In genomic region chr1:8681911-8682310, GRCh38 we compare ENCODE assay signal across 20 cellular contexts.
A peak's percentile ranks its signal among the peaks of the same experiment; 100 is the strongest.
DNase-seq lines count a peak whose midpoint lies in the region; ATAC-seq, FAIRE-seq and TF ChIP-seq lines count a peak whose summit lies in the region.
"Had no signal": no experiment of that assay in that cellular context is flagged by ENCODE, and none has a peak within 500 bp of the region (broad histone marks: within the 10 kb centered on the region; RNA-seq: fewer than 3 reads in every experiment).

No MANE protein-coding gene starts in this region.

- no peak for TF ChIP-seq CTCF in 22Rv1 (IDR thresholded peaks at IDR 0.05)
- TF ChIP-seq CTCF in LNCaP clone FGC (IDR thresholded peaks at IDR 0.05; ENCODE audit: control insufficient read depth, extremely low read depth, insufficient read depth) = no peak
- no peak for TF ChIP-seq CTCF in GM12878 (IDR thresholded peaks at IDR 0.05 in 2 of 3, conservative IDR thresholded peaks at IDR 0.05 in 1 of 3; ENCODE audit: control insufficient read depth in 2 of 3, extremely low read depth in 1 of 3, insufficient read depth in 1 of 3, low read depth in 3 of 3, low read length in 3 of 3)

- DNase-seq in NCI-H1417 (lab: John Stamatoyannopoulos, UW) (peak in 2 of 3 experiments; percentile 14 to 50), NCI-H1417 treated with DMSO at 0.1 percent for 48 hours (lab: John Stamatoyannopoulos, UW) (no peak), LNCaP clone FGC (ENCODE audit: low read depth) (no peak), GM12878 (ENCODE audit: low read depth, low spot score) (no peak), T-helper 17 cell (no peak), OCI-M1 (lab: John Stamatoyannopoulos, UW) (no peak), amygdala (lab: John Stamatoyannopoulos, UW) (no peak)
- DNase-seq: activated CD8-positive, alpha-beta T cell treated with anti-CD3 and anti-CD28 coated beads for 36 hours; effector CD8-positive, alpha-beta T cell; gastrocnemius medialis; GDM1; HFFc6; kidney glomerular epithelial cell; NCI-H187; right cardiac atrium; SIG-M5 had no signal

- SMC1A ChIA-PET in GM12878 (lab: Charles Lee; ENCODE audit: uncharacterized antibody, unreplicated experiment) = interaction anchor here (1.0 to 12.1 kb wide), 11 partner anchors 8 to 121 kb away, joined by 3 to 154 read pairs (median 8); no protein-coding TSS in a partner anchor

- H3K4me1 Mint-ChIP-seq in T-helper 17 cell = peaks cover 13% of the 10 kb centered on the region

- POLR2A ChIA-PET in GM12878 (lab: Charles Lee) = interaction anchor here (1.3 kb wide), 1 partner anchor 19 kb away, joined by 6 read pairs; no protein-coding TSS in a partner anchor

- ATAC-seq in GM12878 = peak; percentile 47
- no peak for ATAC-seq in T-helper 17 cell
- ATAC-seq: activated CD8-positive, alpha-beta T cell treated with anti-CD3 and anti-CD28 coated beads for 36 hours; gastrocnemius medialis; right cardiac atrium had no signal

- CTCF ChIA-PET in GM12878 (lab: Yijun Ruan, JAX) = interaction anchor here (1.0 to 1.7 kb wide), 3 partner anchors 16 to 45 kb away, joined by 3 to 10 read pairs (median 7); no protein-coding TSS in a partner anchor

- FAIRE-seq in GM12878 (lab: Jason Lieb, UNC) = no peak
- FAIRE-seq: A204.1 had no signal

- peak overlapping the region; percentile 50; the same call in 1 of the 2 replicates for H3K4me3 ChIP-seq in LNCaP clone FGC (ENCODE audit: low read depth, low read length)
- no peak overlapping the region for H3K4me3 ChIP-seq in GM12878
- H3K4me3 ChIP-seq: BLaER1 treated with 17β-estradiol and CSF1 and Interleukin-3, amounts not matched to agents 10 nM and 100 nM had no signal

- H3K9ac ChIP-seq in GM12878 (ENCODE audit: control insufficient read depth, insufficient read depth, low read length) = no peak overlapping the region
- H3K9ac ChIP-seq: BLaER1 treated with 17β-estradiol and CSF1 and Interleukin-3, amounts not matched to agents 10 nM and 100 nM had no signal

- H3K4me2 ChIP-seq in GM12878 (ENCODE audit: control insufficient read depth, insufficient read depth) = peak overlapping the region; percentile 69; the same call in 1 of the 2 replicates

- no peak for TF ChIP-seq POLR2A in GM12878 (IDR thresholded peaks at IDR 0.05; ENCODE audit: low read depth, low read length)

- no peaks in the 10 kb centered on the region for H4K20me1 ChIP-seq in GM12878 (ENCODE audit: control insufficient read depth, insufficient read depth)

- H3K27me3 ChIP-seq in GM12878 (replicated peaks in 1 of 2; ENCODE audit: control insufficient read depth in 2 of 2, insufficient read depth in 2 of 2, low read length in 1 of 2) = no peaks in the 10 kb centered on the region
- H3K27me3 ChIP-seq: BLaER1 treated with 17β-estradiol and CSF1 and Interleukin-3, amounts not matched to agents 10 nM and 100 nM; esophagus muscularis mucosa; gastrocnemius medialis had no signal

- no peak for TF ChIP-seq EP300 in GM12878 (IDR thresholded peaks at IDR 0.05; ENCODE audit: borderline replicate concordance in 1 of 2, control insufficient read depth in 1 of 2, low read depth in 2 of 2, low read length in 2 of 2)

- H3K4me3 Mint-ChIP-seq in T-helper 17 cell = no peak overlapping the region
- H3K4me3 Mint-ChIP-seq: activated CD8-positive, alpha-beta T cell treated with anti-CD3 and anti-CD28 coated beads for 36 hours; HFFc6 had no signal

- H3K36me3 Mint-ChIP-seq in T-helper 17 cell (ENCODE audit: low read depth) = peaks cover under 1% of the 10 kb centered on the region

- peaks cover 69% of the 10 kb centered on the region for H3K79me2 ChIP-seq in GM12878 (ENCODE audit: control insufficient read depth, insufficient read depth, low read length)

- no peak for TF ChIP-seq RAD21 in GM12878 (IDR thresholded peaks at IDR 0.05; ENCODE audit: insufficient read depth, low read depth, low read length)

- in situ Hi-C loops in GM12878 (cut with MboI) = no loop called here

- no peaks in the 10 kb centered on the region for H3K27me3 Mint-ChIP-seq in T-helper 17 cell
- H3K27me3 Mint-ChIP-seq: activated CD8-positive, alpha-beta T cell treated with anti-CD3 and anti-CD28 coated beads for 36 hours had no signal

- RAD21 ChIA-PET in GM12878 (lab: Charles Lee; ENCODE audit: unreplicated experiment) = interaction anchor here (1.0 to 2.3 kb wide), 5 partner anchors 15 to 120 kb away, joined by 3 to 14 read pairs (median 4); no protein-coding TSS in a partner anchor

- H3K36me3 ChIP-seq in GM12878 (ENCODE audit: control insufficient read depth in 2 of 2, insufficient read depth in 2 of 2, low read length in 1 of 2) = no peaks in the 10 kb centered on the region
- H3K36me3 ChIP-seq: esophagus muscularis mucosa, gastrocnemius medialis had no signal

- peaks cover 4% of the 10 kb centered on the region; the same call in 1 of the 2 replicates for H3K4me1 ChIP-seq in GM12878 (ENCODE audit: control insufficient read depth, insufficient read depth, low read length)

- no peak overlapping the region for H2AFZ ChIP-seq in GM12878 (ENCODE audit: control insufficient read depth, low read depth, low read length)

- no peak overlapping the region for H3K27ac Mint-ChIP-seq in T-helper 17 cell
- H3K27ac Mint-ChIP-seq: activated CD8-positive, alpha-beta T cell treated with anti-CD3 and anti-CD28 coated beads for 36 hours; HFFc6 had no signal

- BruUV-seq in GM12878 (replicated peaks; lab: Mats Ljungman, UMichigan) = no TSS peak

- intact Hi-C loops in GM12878 (cut with micrococcal nuclease; ENCODE audit: unreplicated experiment) = no loop called here

- H3K9me3 ChIP-seq in GM12878 (replicated peaks; ENCODE audit: control insufficient read depth, insufficient read depth, low read length) (no peaks in the 10 kb centered on the region), T-helper 17 cell (ENCODE audit: control insufficient read depth, low read length, poor library complexity, severe bottlenecking) (no peaks in the 10 kb centered on the region)
- H3K9me3 ChIP-seq: BLaER1 treated with 17β-estradiol and CSF1 and Interleukin-3, amounts not matched to agents 10 nM and 100 nM; esophagus muscularis mucosa; gastrocnemius medialis had no signal

- H3K27ac ChIP-seq in 22Rv1 (peak overlapping the region; percentile 61), GM12878 (ENCODE audit: control insufficient read depth, insufficient read depth) (no peak overlapping the region)
- H3K27ac ChIP-seq: BLaER1 treated with 17β-estradiol and CSF1 and Interleukin-3, amounts not matched to agents 10 nM and 100 nM; gastrocnemius medialis had no signal

- 100% methylated on average over 1 of the region's 1 CpG for WGBS in GM12878 (ENCODE audit: insufficient coverage, insufficient replicate concordance, low lambda C conversion rate, missing lambda C conversion rate)

TF ChIP-seq in GM12878, 131 proteins besides CTCF, POLR2A, EP300 and RAD21:
- no peak for TF ChIP-seq NR2F1 (conservative IDR thresholded peaks at IDR 0.05)
- TF ChIP-seq CBX5 (IDR thresholded peaks at IDR 0.05; ENCODE audit: low read depth) = no peak
- no peak for TF ChIP-seq ZBED1 (IDR thresholded peaks at IDR 0.05; ENCODE audit: borderline replicate concordance)
- no peak for TF ChIP-seq ZSCAN29 (IDR thresholded peaks at IDR 0.05)
- TF ChIP-seq POU2F2 (IDR thresholded peaks at IDR 0.05; ENCODE audit: borderline replicate concordance, low read depth, low read length) = no peak
TF ChIP-seq in GM12878: peak in this region for 0.

Comparison
In these comparisons a context has a peak if more than half of its experiments do, and no peak if none do; other contexts are left out.
1. DNase-seq: peak in NCI-H1417 (2 of 3); none in NCI-H1417 treated with DMSO at 0.1 percent for 48 hours (single experiment), LNCaP clone FGC (single experiment), GM12878 (single experiment), T-helper 17 cell (0 of 3), OCI-M1 (single experiment) and amygdala (0 of 56).